ENCODE assay signal across 33 cellular contexts in genomic region chr17:21674242-21674731, GRCh38. TPM values are rescaled to one million over a fixed set of nuclear protein-coding genes. Genes with fewer than 3 reads are reported as not detected.
A peak's percentile ranks its signal among the peaks of the same experiment; 100 is the strongest.
DNase-seq lines count a peak whose midpoint lies in the region; ATAC-seq and TF ChIP-seq lines count a peak whose summit lies in the region.
"Had no signal": no experiment of that assay in that cellular context is flagged by ENCODE, and none has a peak within 500 bp of the region (broad histone marks: within the 10 kb centered on the region; RNA-seq: fewer than 3 reads in every experiment).

No MANE protein-coding gene starts in this region.

- H3K27ac ChIP-seq in endodermal cell (ENCODE audit: low read depth, low read length) (no peak overlapping the region), suprapubic skin (no peak overlapping the region), upper lobe of right lung (no peak overlapping the region)
- H3K27ac ChIP-seq: colonic mucosa, esophagus muscularis mucosa, foreskin keratinocyte, heart right ventricle, HL-60, neutrophil had no signal

- no peak overlapping the region for H3K4me3 ChIP-seq in endodermal cell (ENCODE audit: low read length)
- H3K4me3 ChIP-seq in suprapubic skin: no peak overlapping the region
- no peak overlapping the region for H3K4me3 ChIP-seq in upper lobe of right lung
- H3K4me3 ChIP-seq: colonic mucosa, esophagus muscularis mucosa, GM12878, heart right ventricle, smooth muscle cell had no signal

- peaks cover 12% of the 10 kb centered on the region for H3K9me3 ChIP-seq in endodermal cell (ENCODE audit: control insufficient read depth, low read length)
- H3K9me3 ChIP-seq in suprapubic skin: peaks cover 4% of the 10 kb centered on the region
- no peaks in the 10 kb centered on the region for H3K9me3 ChIP-seq in upper lobe of right lung
- H3K9me3 ChIP-seq: colonic mucosa, esophagus muscularis mucosa, neutrophil had no signal

- H3K9ac ChIP-seq in endodermal cell (ENCODE audit: extremely low read depth, low read length, poor library complexity, severe bottlenecking): no peak overlapping the region

- H3K27ac Mint-ChIP-seq in endodermal cell (no peak overlapping the region), nephron progenitor cell (no peak overlapping the region)
- H3K27ac Mint-ChIP-seq: activated CD8-positive, alpha-beta memory T cell treated with anti-CD3 and anti-CD28 coated beads, Interleukin-2, amount 10 ng/mL, durations not matched to agents 7 days and 5 days; activated naive CD8-positive, alpha-beta T cell treated with anti-CD3 and anti-CD28 coated beads for 36 hours; CD4-positive, alpha-beta memory T cell; effector memory CD8-positive, alpha-beta T cell; WTC11 had no signal

- intact Hi-C loops in upper lobe of right lung (cut with DNase I): no loop called here

- no peaks in the 10 kb centered on the region for H3K27me3 ChIP-seq in endodermal cell (ENCODE audit: control insufficient read depth, insufficient read depth, low read length, poor library complexity, severe bottlenecking)
- H3K27me3 ChIP-seq in suprapubic skin: no peaks in the 10 kb centered on the region
- H3K27me3 ChIP-seq in upper lobe of right lung: no peaks in the 10 kb centered on the region
- H3K27me3 ChIP-seq: colonic mucosa, foreskin keratinocyte, neutrophil had no signal

- TF ChIP-seq CTCF in endodermal cell (conservative IDR thresholded peaks at IDR 0.05) (no peak), suprapubic skin (IDR thresholded peaks at IDR 0.05) (no peak), upper lobe of right lung (IDR thresholded peaks at IDR 0.05) (no peak), nephron progenitor cell (IDR thresholded peaks at IDR 0.05) (no peak)

- TF ChIP-seq POLR2A in suprapubic skin (IDR thresholded peaks at IDR 0.05): no peak

- H3K36me3 Mint-ChIP-seq in endodermal cell (ENCODE audit: low read depth): peaks cover 8% of the 10 kb centered on the region
- no peaks in the 10 kb centered on the region for H3K36me3 Mint-ChIP-seq in nephron progenitor cell (ENCODE audit: low read depth)
- H3K36me3 Mint-ChIP-seq: activated CD8-positive, alpha-beta memory T cell treated with anti-CD3 and anti-CD28 coated beads, Interleukin-2, amount 10 ng/mL, durations not matched to agents 7 days and 5 days; activated naive CD8-positive, alpha-beta T cell treated with anti-CD3 and anti-CD28 coated beads for 36 hours; CD4-positive, alpha-beta memory T cell had no signal

- H3K4me1 Mint-ChIP-seq in endodermal cell (no peaks in the 10 kb centered on the region), nephron progenitor cell (no peaks in the 10 kb centered on the region)
- H3K4me1 Mint-ChIP-seq: activated CD8-positive, alpha-beta memory T cell treated with anti-CD3 and anti-CD28 coated beads, Interleukin-2, amount 10 ng/mL, durations not matched to agents 7 days and 5 days; activated naive CD8-positive, alpha-beta T cell treated with anti-CD3 and anti-CD28 coated beads for 36 hours; CD4-positive, alpha-beta memory T cell had no signal

- H3K36me3 ChIP-seq in endodermal cell (ENCODE audit: control insufficient read depth, insufficient read depth, low read length): no peaks in the 10 kb centered on the region
- H3K36me3 ChIP-seq in suprapubic skin: no peaks in the 10 kb centered on the region
- H3K36me3 ChIP-seq in upper lobe of right lung: no peaks in the 10 kb centered on the region
- H3K36me3 ChIP-seq: colonic mucosa, esophagus muscularis mucosa, heart right ventricle, neutrophil had no signal

- WGBS in endodermal cell (ENCODE audit: insufficient coverage in 1 of 2, insufficient read length in 1 of 2), 2 experiments: 92% methylated on average over 43 of the region's 43 CpGs
- WGBS in suprapubic skin: 93% methylated on average over 43 of the region's 43 CpGs

- ATAC-seq in upper lobe of right lung: no peak
- ATAC-seq: activated CD8-positive, alpha-beta memory T cell treated with anti-CD3 and anti-CD28 coated beads, Interleukin-2, amount 10 ng/mL, durations not matched to agents 7 days and 5 days; effector memory CD8-positive, alpha-beta T cell; foreskin keratinocyte; GM12878; WTC11 had no signal

- TF ChIP-seq EP300 in suprapubic skin (IDR thresholded peaks at IDR 0.05): no peak

- H3K27me3 Mint-ChIP-seq in endodermal cell (ENCODE audit: insufficient read depth) (peaks cover 3% of the 10 kb centered on the region), nephron progenitor cell (ENCODE audit: low read depth, poor library complexity) (peaks cover 2% of the 10 kb centered on the region)
- H3K27me3 Mint-ChIP-seq: activated CD8-positive, alpha-beta memory T cell treated with anti-CD3 and anti-CD28 coated beads, Interleukin-2, amount 10 ng/mL, durations not matched to agents 7 days and 5 days had no signal

- H3K9me3 Mint-ChIP-seq in endodermal cell (peaks cover 100% of the 10 kb centered on the region), nephron progenitor cell (peaks cover 99% of the 10 kb centered on the region)

- no peaks in the 10 kb centered on the region for H3K4me1 ChIP-seq in endodermal cell (ENCODE audit: control insufficient read depth, insufficient read depth, low read length)
- H3K4me1 ChIP-seq in suprapubic skin: no peaks in the 10 kb centered on the region
- H3K4me1 ChIP-seq in upper lobe of right lung: no peaks in the 10 kb centered on the region
- H3K4me1 ChIP-seq: colonic mucosa, esophagus muscularis mucosa, foreskin keratinocyte, heart right ventricle had no signal

- peak; percentile 30 for DNase-seq in NCI-H510A (lab: John Stamatoyannopoulos, UW)
- DNase-seq in NCI-H510A treated with DMSO at 0.1 percent for 48 hours (lab: John Stamatoyannopoulos, UW): no peak
- peak; percentile 16 to 61 for DNase-seq in NCI-H1930 (lab: John Stamatoyannopoulos, UW)
- peak; percentile 39 for DNase-seq in endodermal cell
- DNase-seq in suprapubic skin (ENCODE audit: low spot score in 2 of 2): peak; percentile 61 to 82
- DNase-seq in nucleus accumbens (lab: John Stamatoyannopoulos, UW): no peak
- DNase-seq in upper lobe of right lung: no peak
- DNase-seq in nephron progenitor cell: no peak
- DNase-seq: 8988T; activated CD4-positive, alpha-beta T cell treated with anti-CD3 and anti-CD28 coated beads, Interleukin-2, amount 50 U/mL, for 1 hour; activated CD8-positive, alpha-beta memory T cell treated with anti-CD3 and anti-CD28 coated beads, Interleukin-2, amount 10 ng/mL, durations not matched to agents 7 days and 5 days; activated naive CD8-positive, alpha-beta T cell treated with anti-CD3 and anti-CD28 coated beads for 36 hours; colonic mucosa; effector memory CD8-positive, alpha-beta T cell; EL; foreskin keratinocyte; heart right ventricle; mesendoderm; NCI-H1417 treated with DMSO at 0.1 percent for 48 hours; SIG-M5; stimulated activated CD4-positive, alpha-beta T cell treated with anti-CD3 and anti-CD28 coated beads, Interleukin-2, amount 100 ng/mL, for 24 hours; trophoblast cell had no signal

- H3K4me3 Mint-ChIP-seq in endodermal cell (no peak overlapping the region), nephron progenitor cell (no peak overlapping the region)
- H3K4me3 Mint-ChIP-seq: activated CD8-positive, alpha-beta memory T cell treated with anti-CD3 and anti-CD28 coated beads, Interleukin-2, amount 10 ng/mL, durations not matched to agents 7 days and 5 days; activated naive CD8-positive, alpha-beta T cell treated with anti-CD3 and anti-CD28 coated beads for 36 hours; CD4-positive, alpha-beta memory T cell; effector memory CD8-positive, alpha-beta T cell; WTC11 had no signal

RNA-seq across cellular contexts. Expression of gene KCNJ18, which starts 18.0 kb away (rescaled TPM):
- not detected for total RNA-seq in endodermal cell
- polyA plus RNA-seq in endodermal cell (2013, experiment 1 of 2): not detected
- not detected for polyA plus RNA-seq in endodermal cell (2013, experiment 2 of 2)
- total RNA-seq in suprapubic skin: 10 to 100 TPM in 3 of 4 donors, 1 to 10 TPM in 1; 2.3 to 32.9 (median 19.3) TPM
- total RNA-seq in upper lobe of right lung: not detected
- total RNA-seq: activated CD8-positive, alpha-beta memory T cell treated with anti-CD3 and anti-CD28 coated beads, Interleukin-2, amount 10 ng/mL, durations not matched to agents 7 days and 5 days; aorta; CD4-positive, alpha-beta memory T cell; colonic mucosa; esophagus muscularis mucosa; foreskin keratinocyte; GM12878; heart right ventricle; myocyte; NCI-H460; renal cortical epithelial cell; smooth muscle cell; WTC11 had no signal
- polyA plus RNA-seq: aorta; CD4-positive, alpha-beta memory T cell; foreskin keratinocyte; GM12878; heart right ventricle; smooth muscle cell had no signal

Comparison
In these comparisons a context has a peak if more than half of its experiments do, and no peak if none do; other contexts are left out.
1. DNase-seq: peak in NCI-H510A (single experiment), NCI-H1930 (2 of 2), endodermal cell (single experiment) and suprapubic skin (2 of 2); none in NCI-H510A treated with DMSO at 0.1 percent for 48 hours (single experiment), nucleus accumbens (0 of 56), upper lobe of right lung (single experiment) and nephron progenitor cell (single experiment).